8 cellular contexts compared by ENCODE assay signal in the genomic region with DNA sequence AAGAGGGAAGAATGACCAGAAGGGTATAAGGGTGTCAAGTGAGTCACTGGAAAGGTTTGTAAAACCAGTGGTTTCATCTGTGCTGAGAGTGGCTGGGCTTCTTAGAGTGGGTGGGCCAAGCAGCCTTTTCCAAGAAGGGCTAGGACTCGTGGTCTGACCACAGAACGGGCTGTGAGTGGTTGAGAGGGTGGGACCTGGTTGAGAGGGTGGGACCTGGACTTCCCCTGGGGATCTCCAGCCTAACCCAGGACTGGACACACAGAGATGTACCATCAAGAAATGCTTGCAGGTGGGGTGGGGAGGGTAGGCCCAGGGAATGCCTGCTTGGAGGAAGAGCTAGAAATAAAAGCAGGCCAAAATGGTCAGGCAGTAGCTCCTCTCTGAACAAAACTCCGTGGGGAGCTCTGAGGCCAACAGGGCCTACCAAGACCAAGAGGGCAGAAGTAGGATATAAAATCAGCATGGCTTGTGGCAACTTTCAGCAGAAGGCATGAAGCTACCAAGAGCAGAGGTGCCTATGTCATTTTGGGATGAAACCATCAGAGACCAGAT.
A peak's percentile ranks its signal among the peaks of the same experiment; 100 is the strongest.
DNase-seq lines count a peak whose midpoint lies in the region; ATAC-seq and TF ChIP-seq lines count a peak whose summit lies in the region.

No MANE protein-coding gene starts in this region.

- H3K27me3 ChIP-seq in left ventricle myocardium inferior (ENCODE audit: low read depth): no peaks in the 10 kb centered on the region

- no peaks in the 10 kb centered on the region for H3K9me3 ChIP-seq in left ventricle myocardium inferior (replicated peaks)

- intact Hi-C loops in activated T-helper 2 cell treated with anti-CD3 and anti-CD28 coated beads, Interferon-gamma antibody, Interleukin-2, Interleukin-4, amounts not matched to agents 10 μg/mL and 5 μg/mL and 100 μg/mL, durations not matched to agents 14 hours and 24 hours and 36 hours (cut with micrococcal nuclease): loop anchor here (1.0 to 10.0 kb wide), 9 partner anchors 28 to 474 kb away; no protein-coding TSS in a partner anchor
- intact Hi-C loops in left ventricle myocardium inferior (cut with micrococcal nuclease): no loop called here

- H3K4me1 ChIP-seq in left ventricle myocardium inferior: peaks cover 19% of the 10 kb centered on the region

- no peaks in the 10 kb centered on the region for H3K27me3 Mint-ChIP-seq in activated T-helper 2 cell treated with anti-CD3 and anti-CD28 coated beads, Interferon-gamma antibody, Interleukin-2, Interleukin-4, amounts not matched to agents 10 μg/mL and 5 μg/mL and 100 μg/mL, durations not matched to agents 14 hours and 24 hours and 36 hours (ENCODE audit: low read depth)

- H3K4me3 Mint-ChIP-seq in activated T-helper 2 cell treated with anti-CD3 and anti-CD28 coated beads, Interferon-gamma antibody, Interleukin-2, Interleukin-4, amounts not matched to agents 10 μg/mL and 5 μg/mL and 100 μg/mL, durations not matched to agents 14 hours and 24 hours and 36 hours (ENCODE audit: low read depth): peak overlapping the region; percentile 77

- DNase-seq in Daoy (ENCODE audit: low read depth) (peak; percentile 60), COR-L47 (lab: John Stamatoyannopoulos, UW) (no peak), retina (no peak), left ventricle myocardium inferior (no peak)
- peak; percentile 66 for DNase-seq in activated T-helper 2 cell treated with anti-CD3 and anti-CD28 coated beads, Interferon-gamma antibody, Interleukin-2, Interleukin-4, amounts not matched to agents 10 μg/mL and 5 μg/mL and 100 μg/mL, durations not matched to agents 14 hours and 24 hours and 36 hours (ENCODE audit: low spot score)
- DNase-seq in stimulated activated CD4-positive, alpha-beta T cell treated with anti-CD3 and anti-CD28 coated beads, Interleukin-1b, Interleukin-23, amount 100 ng/mL, for 4 hours (ENCODE audit: low read depth in 2 of 2): peak; percentile 2 to 30

- H3K9me3 Mint-ChIP-seq in activated T-helper 2 cell treated with anti-CD3 and anti-CD28 coated beads, Interferon-gamma antibody, Interleukin-2, Interleukin-4, amounts not matched to agents 10 μg/mL and 5 μg/mL and 100 μg/mL, durations not matched to agents 14 hours and 24 hours and 36 hours: no peaks in the 10 kb centered on the region

- H3K27ac ChIP-seq in left ventricle myocardium inferior (replicated peaks): no peak overlapping the region

- peaks cover 10% of the 10 kb centered on the region for H3K36me3 ChIP-seq in left ventricle myocardium inferior

- no peak overlapping the region for H3K4me3 ChIP-seq in left ventricle myocardium inferior

- TF ChIP-seq CTCF in left ventricle myocardium inferior (IDR thresholded peaks at IDR 0.05; ENCODE audit: borderline replicate concordance): no peak

- peak; percentile 97 for ATAC-seq in GM21360 (IDR thresholded peaks at IDR 0.05; ENCODE audit: unreplicated experiment)
- peak; percentile 87 for ATAC-seq in HG03571 (IDR thresholded peaks at IDR 0.05; ENCODE audit: unreplicated experiment)

- H3K27ac Mint-ChIP-seq in activated T-helper 2 cell treated with anti-CD3 and anti-CD28 coated beads, Interferon-gamma antibody, Interleukin-2, Interleukin-4, amounts not matched to agents 10 μg/mL and 5 μg/mL and 100 μg/mL, durations not matched to agents 14 hours and 24 hours and 36 hours: peak overlapping the region; percentile 99

- peaks cover 76% of the 10 kb centered on the region for H3K36me3 Mint-ChIP-seq in activated T-helper 2 cell treated with anti-CD3 and anti-CD28 coated beads, Interferon-gamma antibody, Interleukin-2, Interleukin-4, amounts not matched to agents 10 μg/mL and 5 μg/mL and 100 μg/mL, durations not matched to agents 14 hours and 24 hours and 36 hours (ENCODE audit: low read depth)

- H3K4me1 Mint-ChIP-seq in activated T-helper 2 cell treated with anti-CD3 and anti-CD28 coated beads, Interferon-gamma antibody, Interleukin-2, Interleukin-4, amounts not matched to agents 10 μg/mL and 5 μg/mL and 100 μg/mL, durations not matched to agents 14 hours and 24 hours and 36 hours (ENCODE audit: low read depth): peaks cover 83% of the 10 kb centered on the region

Comparison
In these comparisons a context has a peak if more than half of its experiments do, and no peak if none do; other contexts are left out.
1. DNase-seq: peak in Daoy (single experiment), activated T-helper 2 cell treated with anti-CD3 and anti-CD28 coated beads, Interferon-gamma antibody, Interleukin-2, Interleukin-4, amounts not matched to agents 10 μg/mL and 5 μg/mL and 100 μg/mL, durations not matched to agents 14 hours and 24 hours and 36 hours (single experiment) and stimulated activated CD4-positive, alpha-beta T cell treated with anti-CD3 and anti-CD28 coated beads, Interleukin-1b, Interleukin-23, amount 100 ng/mL, for 4 hours (2 of 2); none in COR-L47 (single experiment), retina (single experiment) and left ventricle myocardium inferior (single experiment).